In the genomic region with DNA sequence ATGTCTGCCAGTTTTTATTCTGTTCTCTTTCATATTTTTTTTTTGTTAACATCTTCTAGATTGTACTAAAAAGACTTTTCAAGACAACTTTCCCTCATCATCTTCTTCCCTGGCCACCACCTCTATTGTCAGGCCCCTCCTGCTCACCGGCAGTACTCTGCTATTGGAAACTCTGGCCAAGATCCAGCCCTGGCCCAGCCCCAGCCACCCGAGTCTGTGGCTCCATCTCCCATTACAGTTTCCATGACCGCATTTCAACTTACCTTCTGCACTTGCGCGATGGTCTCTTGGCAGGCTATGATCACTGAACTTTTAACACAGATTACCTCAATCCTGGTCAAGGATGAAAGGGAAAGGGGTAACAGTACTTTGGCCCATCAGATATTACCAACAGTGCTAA, we compare ENCODE assay signal across 25 cellular contexts.
DNase-seq lines count a peak whose midpoint lies in the region; ATAC-seq and TF ChIP-seq lines count a peak whose summit lies in the region.
"Had no signal": no experiment of that assay in that cellular context is flagged by ENCODE, and none has a peak within 500 bp of the region (broad histone marks: within the 10 kb centered on the region; RNA-seq: fewer than 3 reads in every experiment).

No MANE protein-coding gene starts in this region.

- H3K27ac ChIP-seq in H9 (ENCODE audit: insufficient read length, low read depth, low read length) (no peak overlapping the region), sigmoid colon (peak overlapping the region in 3 of 4 donors; percentile 36 to 46 (median 40)), A673 (ENCODE audit: low read depth, low read length, poor library complexity, severe bottlenecking) (no peak overlapping the region)
- H3K27ac ChIP-seq: C4-2B, HL-60, KMS-11, SJCRH30 had no signal

- no peak overlapping the region for H3K9ac ChIP-seq in H9 (ENCODE audit: extremely low read depth, insufficient read length, low read length)
- H3K9ac ChIP-seq: KMS-11 had no signal

- no peaks in the 10 kb centered on the region for H3K23me2 ChIP-seq in H9 (ENCODE audit: insufficient read length, low read depth, low read length, poor library complexity, severe bottlenecking)

- H3K23ac ChIP-seq in H9 (ENCODE audit: insufficient read length, low read depth, low read length): no peak overlapping the region

- no peak overlapping the region for H3K4me3 ChIP-seq in astrocyte of the spinal cord (ENCODE audit: low read depth, low read length)
- H3K4me3 ChIP-seq in sigmoid colon: no peak overlapping the region
- no peak overlapping the region for H3K4me3 ChIP-seq in A673 (ENCODE audit: low read depth, low read length, poor library complexity, severe bottlenecking)
- H3K4me3 ChIP-seq: SJCRH30 had no signal

- no peak overlapping the region for H2AK5ac ChIP-seq in H9 (ENCODE audit: insufficient read length, low read length)

- no peaks in the 10 kb centered on the region for H3K4me1 Mint-ChIP-seq in H9
- H3K4me1 Mint-ChIP-seq: B cell, IgD-negative memory B cell had no signal

- no peak overlapping the region for H3K4ac ChIP-seq in H9 (ENCODE audit: low read depth, low read length)

- TF ChIP-seq CTCF in H9 (conservative IDR thresholded peaks at IDR 0.05) (no peak), astrocyte of the spinal cord (IDR thresholded peaks at IDR 0.05; ENCODE audit: low read depth, low read length) (no peak), sigmoid colon (IDR thresholded peaks at IDR 0.05) (no peak), A673 (conservative IDR thresholded peaks at IDR 0.05; ENCODE audit: low read depth, low read length) (no peak)

- ATAC-seq in HG02884 (IDR thresholded peaks at IDR 0.05; ENCODE audit: unreplicated experiment): no peak
- no peak for ATAC-seq in GM18907 (IDR thresholded peaks at IDR 0.05; ENCODE audit: unreplicated experiment)
- ATAC-seq: CD8-positive, alpha-beta T cell; Panc1; SK-N-SH treated with all-trans-retinoic acid at 6 μM for 48 hours had no signal

- no CpG with 5 or more reads among the region's 5 CpGs for WGBS in H9 (ENCODE audit: extremely low coverage, insufficient read length, low lambda C conversion rate)
- 80 to 87% methylated on average over 5 of the region's 5 CpGs for WGBS in sigmoid colon, 2 donors

- no peak overlapping the region for H3K4me3 Mint-ChIP-seq in H9
- H3K4me3 Mint-ChIP-seq: B cell; CD8-positive, alpha-beta T cell; IgD-negative memory B cell had no signal

- no peak overlapping the region for H3K14ac ChIP-seq in H9 (ENCODE audit: insufficient read depth, low read length)

- no peak for TF ChIP-seq POLR2A in sigmoid colon (IDR thresholded peaks at IDR 0.05)

- no peak overlapping the region for H2BK12ac ChIP-seq in H9 (ENCODE audit: insufficient read length, low read depth, low read length)

- no peak overlapping the region for H4K8ac ChIP-seq in H9 (replicated peaks; ENCODE audit: insufficient read length, low read depth, low read length)

- POLR2A ChIA-PET in A673 (lab: Charles Lee; ENCODE audit: low non-redundant PET): no interaction called here

- H3K4me2 ChIP-seq in H9 (ENCODE audit: insufficient read depth, insufficient read length, low read length): no peak overlapping the region
- H3K4me2 ChIP-seq: KMS-11 had no signal

- H4K5ac ChIP-seq in H9 (ENCODE audit: insufficient read length, low read depth, low read length): no peak overlapping the region

- DNase-seq in H9 (no peak), NCI-H1105 (lab: John Stamatoyannopoulos, UW) (peak; percentile 1), astrocyte of the spinal cord (ENCODE audit: low read depth, low spot score) (peak; percentile 25), sigmoid colon (peak; percentile 83), A673 (ENCODE audit: low spot score) (no peak), midbrain (lab: John Stamatoyannopoulos, UW) (no peak)
- DNase-seq: CD8-positive, alpha-beta T cell; DMS79 treated with DMSO at 0.1 percent for 48 hours; GF-D8; MM.1S; NCI-H1417 treated with DMSO at 0.1 percent for 48 hours; NCI-H1694 treated with DMSO at 0.1 percent for 48 hours; NCI-H2107; NCI-H524 treated with DMSO at 0.1 percent for 48 hours; NCI-H774; SJCRH30 had no signal

- no peaks in the 10 kb centered on the region for H3K27me3 ChIP-seq in H9 (ENCODE audit: insufficient read depth, low read length)
- H3K27me3 ChIP-seq in sigmoid colon: no peaks in the 10 kb centered on the region
- H3K27me3 ChIP-seq in A673 (replicated peaks; ENCODE audit: insufficient read depth, low read depth, low read length, poor library complexity): no peaks in the 10 kb centered on the region
- H3K27me3 ChIP-seq: SJCRH30 had no signal

- no peak overlapping the region for H2BK120ac ChIP-seq in H9 (ENCODE audit: low read depth, low read length, poor library complexity, severe bottlenecking)

- no peak for TF ChIP-seq EP300 in sigmoid colon (IDR thresholded peaks at IDR 0.05)

- CTCF ChIA-PET in A673 (lab: Charles Lee): no interaction called here

- no peak overlapping the region for H2AFZ ChIP-seq in H9 (ENCODE audit: low read length)

- H3K36me3 ChIP-seq in sigmoid colon (no peaks in the 10 kb centered on the region), A673 (ENCODE audit: insufficient read depth, low read length, poor library complexity, severe bottlenecking) (no peaks in the 10 kb centered on the region)
- H3K36me3 ChIP-seq: SJCRH30 had no signal

- H3K79me2 ChIP-seq in H9 (ENCODE audit: insufficient read depth, low read length): no peaks in the 10 kb centered on the region

- H3K9me3 ChIP-seq in H9 (ENCODE audit: control insufficient read depth, low read depth, low read length): no peaks in the 10 kb centered on the region
- H3K9me3 ChIP-seq in sigmoid colon: no peaks in the 10 kb centered on the region
- H3K9me3 ChIP-seq in A673 (ENCODE audit: low read depth, low read length, poor library complexity, severe bottlenecking): peaks cover 23% of the 10 kb centered on the region
- H3K9me3 ChIP-seq: SJCRH30 had no signal

- H3K36me3 Mint-ChIP-seq in H9 (ENCODE audit: insufficient read depth in 1 of 3, low read depth in 3 of 3): no peaks in the 10 kb centered on the region; a peak in 1 of 7 replicates
- H3K36me3 Mint-ChIP-seq: CD8-positive, alpha-beta T cell; IgD-negative memory B cell had no signal

- no peak overlapping the region for H3T11ph ChIP-seq in H9 (ENCODE audit: low read length)

- no peaks in the 10 kb centered on the region for H3K4me1 ChIP-seq in H9 (ENCODE audit: insufficient read depth, low read length)
- H3K4me1 ChIP-seq in sigmoid colon: no peaks in the 10 kb centered on the region
- H3K4me1 ChIP-seq in A673 (ENCODE audit: insufficient read depth, low read length, poor library complexity, severe bottlenecking): no peaks in the 10 kb centered on the region
- H3K4me1 ChIP-seq: SJCRH30 had no signal

- H3K56ac ChIP-seq in H9 (ENCODE audit: insufficient read length, low read depth, low read length): no peak overlapping the region

- H3K9me3 Mint-ChIP-seq in H9: no peaks in the 10 kb centered on the region

- H2BK20ac ChIP-seq in H9 (ENCODE audit: low read depth, low read length, poor library complexity, severe bottlenecking): no peak overlapping the region

- no peak overlapping the region for H2BK5ac ChIP-seq in H9 (ENCODE audit: insufficient read length, low read length)

- peak overlapping the region in 2 of 3 experiments; percentile 17 to 58; a peak in 1 of 7 replicates for H3K27ac Mint-ChIP-seq in H9
- H3K27ac Mint-ChIP-seq: B cell; CD8-positive, alpha-beta T cell; IgD-negative memory B cell had no signal

- no peaks in the 10 kb centered on the region for H4K20me1 ChIP-seq in H9 (ENCODE audit: control insufficient read depth, insufficient read depth, insufficient read length)

- no peaks in the 10 kb centered on the region for H3K27me3 Mint-ChIP-seq in H9 (ENCODE audit: low read depth)
- H3K27me3 Mint-ChIP-seq: B cell, IgD-negative memory B cell had no signal

- BruUV-seq in A673 (replicated peaks; lab: Mats Ljungman, UMichigan): no TSS peak

- no peak overlapping the region for H2BK15ac ChIP-seq in H9 (ENCODE audit: low read depth, low read length)

- in situ Hi-C loops in astrocyte of the spinal cord (cut with HindIII; ENCODE audit: low sequenced_read_pairs): no loop called here

- H3K18ac ChIP-seq in H9 (ENCODE audit: insufficient read length, low read depth, low read length): no peak overlapping the region

- no peaks in the 10 kb centered on the region for H3K79me1 ChIP-seq in H9 (ENCODE audit: insufficient read depth, low read depth, low read length, poor library complexity, severe bottlenecking)

- intact Hi-C loops in sigmoid colon (cut with DNase I) (no loop called here), A673 (cut with micrococcal nuclease; ENCODE audit: unreplicated experiment) (no loop called here)

- H4K91ac ChIP-seq in H9 (ENCODE audit: insufficient read length, low read depth, low read length): no peak overlapping the region

Comparison
In these comparisons a context has a peak if more than half of its experiments do, and no peak if none do; other contexts are left out.
1. DNase-seq: peak in NCI-H1105 (single experiment), astrocyte of the spinal cord (single experiment) and sigmoid colon (single experiment); none in H9 (single experiment), A673 (single experiment) and midbrain (single experiment).
2. H3K27ac ChIP-seq: peak in sigmoid colon (3 of 4); none in H9 (single experiment) and A673 (single experiment).